Comparison of ENCODE assay signal across 9 cellular contexts in genomic region chr6:93721386-93722048, GRCh38.
A peak's percentile ranks its signal among the peaks of the same experiment; 100 is the strongest.
DNase-seq lines count a peak whose midpoint lies in the region; ATAC-seq and TF ChIP-seq lines count a peak whose summit lies in the region.
"Had no signal": no experiment of that assay in that cellular context is flagged by ENCODE, and none has a peak within 500 bp of the region (broad histone marks: within the 10 kb centered on the region; RNA-seq: fewer than 3 reads in every experiment).

No MANE protein-coding gene starts in this region.

- no peaks in the 10 kb centered on the region for H3K27me3 Mint-ChIP-seq in CD4-positive, alpha-beta T cell

- peaks cover 8% of the 10 kb centered on the region for H3K9me3 Mint-ChIP-seq in CD4-positive, alpha-beta T cell

- no peaks in the 10 kb centered on the region for H3K4me1 Mint-ChIP-seq in CD4-positive, alpha-beta T cell (ENCODE audit: low read depth)

- H3K36me3 Mint-ChIP-seq in CD4-positive, alpha-beta T cell (ENCODE audit: low read depth) = no peaks in the 10 kb centered on the region

- WGBS in iPS DF 6.9 (ENCODE audit: insufficient coverage, insufficient read length) = no CpG with 5 or more reads among the region's 3 CpGs
- WGBS in psoas muscle, 3 donors = 67 to 74% (median 73%) methylated on average over 3 of the region's 3 CpGs

- peaks cover 8% of the 10 kb centered on the region; the same call in 1 of the 2 replicates for H3K4me1 ChIP-seq in SJCRH30
- 0 out of 2 replicates have a peak, but pooled peaks cover 2% of the 10 kb centered on the region for H3K4me1 ChIP-seq in iPS DF 6.9 (ENCODE audit: control insufficient read depth, insufficient read depth, low read length)
- H3K4me1 ChIP-seq in psoas muscle = no peaks in the 10 kb centered on the region

- H3K27me3 ChIP-seq in SJCRH30 (no peaks in the 10 kb centered on the region), iPS DF 6.9 (ENCODE audit: control insufficient read depth, insufficient read depth, low read length) (no peaks in the 10 kb centered on the region), psoas muscle (ENCODE audit: insufficient read depth in 3 of 3, low read length in 2 of 3) (no peaks in the 10 kb centered on the region)
- no peaks in the 10 kb centered on the region for H3K27me3 ChIP-seq in CD4-positive, alpha-beta T cell (ENCODE audit: control insufficient read depth, insufficient read depth, low read length)

- POLR2A ChIA-PET in CD4-positive, alpha-beta T cell (lab: Charles Lee) = no interaction called here

- no peak for TF ChIP-seq CTCF in CD4-positive, alpha-beta T cell (IDR thresholded peaks at IDR 0.05)
- no peak for TF ChIP-seq CTCF in psoas muscle (IDR thresholded peaks at IDR 0.05)

- H3K9me3 ChIP-seq in SJCRH30 (replicated peaks) (no peaks in the 10 kb centered on the region), iPS DF 6.9 (ENCODE audit: control insufficient read depth, insufficient read depth, low read length) (no peaks in the 10 kb centered on the region), psoas muscle (no peaks in the 10 kb centered on the region)
- H3K9me3 ChIP-seq in CD4-positive, alpha-beta T cell (ENCODE audit: control insufficient read depth, low read length) = peaks cover 3% of the 10 kb centered on the region

- H3K27ac Mint-ChIP-seq in CD4-positive, alpha-beta T cell = no peak overlapping the region

- intact Hi-C loops in CD4-positive, alpha-beta T cell (cut with DNase I, micrococcal nuclease) = no loop called here
- intact Hi-C loops in psoas muscle (cut with DNase I) = no loop called here

- no peak for ATAC-seq in CD4-positive, alpha-beta T cell (ENCODE audit: poor library complexity)
- ATAC-seq in HG03354 (IDR thresholded peaks at IDR 0.05; ENCODE audit: poor library complexity, severe bottlenecking, unreplicated experiment) = no peak
- ATAC-seq in psoas muscle = no peak

- DNase-seq in Ammon's horn (ENCODE audit: low spot score) (peak; percentile 37), SJCRH30 (peak; percentile 44 to 77), iPS DF 6.9 (ENCODE audit: low read depth, low spot score) (peak; percentile 67), psoas muscle (no peak)
- peak; percentile 1 for DNase-seq in Jurkat, Clone E6-1 (ENCODE audit: low read depth, low spot score)
- DNase-seq in CD4-positive, alpha-beta T cell = no peak
- no peak for DNase-seq in activated T-cell treated with anti-CD3 and anti-CD28 coated beads, Interleukin-2, amount 50 U/mL, for 48 hours
- DNase-seq: stimulated activated CD4-positive, alpha-beta T cell treated with anti-CD3 and anti-CD28 coated beads, Interleukin-4, amount 100 ng/mL, for 24 hours had no signal

- H3K4me3 Mint-ChIP-seq in CD4-positive, alpha-beta T cell = no peak overlapping the region

- H3K4me3 ChIP-seq in Jurkat, Clone E6-1 (ENCODE audit: low read length) = no peak overlapping the region
- H3K4me3 ChIP-seq in SJCRH30 (no peak overlapping the region), iPS DF 6.9 (ENCODE audit: low read length) (no peak overlapping the region), psoas muscle (no peak overlapping the region)

- H3K27ac ChIP-seq in SJCRH30 (no peak overlapping the region), iPS DF 6.9 (ENCODE audit: low read length) (no peak overlapping the region), psoas muscle (no peak overlapping the region)
- H3K27ac ChIP-seq in CD4-positive, alpha-beta T cell (ENCODE audit: low read depth, low read length) = no peak overlapping the region

- no peaks in the 10 kb centered on the region; the same call in 1 of the 2 replicates for H3K36me3 ChIP-seq in SJCRH30
- H3K36me3 ChIP-seq in iPS DF 6.9 (ENCODE audit: control insufficient read depth, insufficient read depth, low read length) = no peaks in the 10 kb centered on the region
- no peaks in the 10 kb centered on the region for H3K36me3 ChIP-seq in psoas muscle (ENCODE audit: insufficient read depth in 1 of 2, low read depth in 1 of 2)

- CTCF ChIA-PET in CD4-positive, alpha-beta T cell (lab: Charles Lee) = no interaction called here

Comparison
In these comparisons a context has a peak if more than half of its experiments do, and no peak if none do; other contexts are left out.
1. DNase-seq: peak in Ammon's horn (single experiment), Jurkat, Clone E6-1 (single experiment), SJCRH30 (2 of 2) and iPS DF 6.9 (single experiment); none in CD4-positive, alpha-beta T cell (0 of 10), activated T-cell treated with anti-CD3 and anti-CD28 coated beads, Interleukin-2, amount 50 U/mL, for 48 hours (0 of 2) and psoas muscle (0 of 2).